In the genomic region with DNA sequence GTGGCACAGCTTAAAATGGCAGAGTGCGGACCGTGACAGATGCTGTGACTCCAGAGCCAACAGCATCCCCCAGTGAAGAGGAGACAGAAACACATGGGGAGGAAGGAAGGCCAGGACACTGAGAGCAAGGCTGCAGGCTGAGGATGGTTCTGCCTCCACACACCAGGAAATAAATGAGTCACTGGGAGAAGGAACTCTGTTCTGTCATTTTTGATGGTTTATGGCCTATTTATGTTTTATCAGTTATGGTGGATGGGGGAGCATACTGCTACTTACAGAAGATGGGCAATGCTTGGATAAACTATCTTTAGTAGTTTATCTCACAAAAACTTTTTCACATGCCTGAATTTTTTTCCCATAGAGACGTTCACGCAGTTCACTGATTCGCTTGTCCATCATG, we compare ENCODE assay signal across 28 cellular contexts. TPM values are rescaled to one million over a fixed set of nuclear protein-coding genes. Genes with fewer than 3 reads are reported as not detected.
DNase-seq lines count a peak whose midpoint lies in the region; ATAC-seq and TF ChIP-seq lines count a peak whose summit lies in the region.
"Had no signal": no experiment of that assay in that cellular context is flagged by ENCODE, and none has a peak within 500 bp of the region (broad histone marks: within the 10 kb centered on the region; RNA-seq: fewer than 3 reads in every experiment).

No MANE protein-coding gene starts in this region.

- H3K4me3 ChIP-seq in OCI-LY1 (ENCODE audit: low read depth, low read length, poor library complexity, severe bottlenecking): no peak overlapping the region
- no peak overlapping the region for H3K4me3 ChIP-seq in stomach
- H3K4me3 ChIP-seq in GM23248: no peak overlapping the region
- no peak overlapping the region for H3K4me3 ChIP-seq in gastrocnemius medialis
- H3K4me3 ChIP-seq: colonic mucosa, lower lobe of right lung, Peyer's patch, right lobe of liver had no signal

- H2AFZ ChIP-seq in OCI-LY1 (ENCODE audit: low read length) (no peak overlapping the region), GM23248 (no peak overlapping the region)

- H3K9me2 ChIP-seq in OCI-LY1 (ENCODE audit: low read depth, low read length) (no peaks in the 10 kb centered on the region), GM23248 (ENCODE audit: insufficient read depth) (no peaks in the 10 kb centered on the region)

- no peaks in the 10 kb centered on the region for H3K27me3 Mint-ChIP-seq in activated CD4-positive, alpha-beta memory T cell treated with anti-CD3 and anti-CD28 coated beads for 36 hours
- H3K27me3 Mint-ChIP-seq in activated CD4-positive, alpha-beta memory T cell treated with anti-CD3 and anti-CD28 coated beads, Interleukin-2, amount 10 ng/mL, durations not matched to agents 7 days and 5 days: no peaks in the 10 kb centered on the region
- H3K27me3 Mint-ChIP-seq: activated B cell treated with CpG ODN at 0.5 μM for 24 hours; CD4-positive, alpha-beta T cell had no signal

- no peak for TF ChIP-seq POLR2A in stomach (IDR thresholded peaks at IDR 0.05)
- TF ChIP-seq POLR2A in gastrocnemius medialis (IDR thresholded peaks at IDR 0.05): no peak

- H3F3A ChIP-seq in OCI-LY1 (ENCODE audit: insufficient read depth, low read length): no peaks in the 10 kb centered on the region; the same call in 1 of the 2 replicates
- no peaks in the 10 kb centered on the region for H3F3A ChIP-seq in GM23248 (ENCODE audit: insufficient read depth)

- H3K9me3 ChIP-seq in OCI-LY1 (ENCODE audit: low read length) (no peaks in the 10 kb centered on the region), stomach (no peaks in the 10 kb centered on the region), GM23248 (ENCODE audit: low read depth) (no peaks in the 10 kb centered on the region), gastrocnemius medialis (no peaks in the 10 kb centered on the region)
- H3K9me3 ChIP-seq: colonic mucosa, lower lobe of right lung, Peyer's patch, right lobe of liver had no signal

- no peak overlapping the region for H3K27ac Mint-ChIP-seq in activated CD4-positive, alpha-beta memory T cell treated with anti-CD3 and anti-CD28 coated beads for 36 hours
- no peak overlapping the region for H3K27ac Mint-ChIP-seq in activated CD4-positive, alpha-beta memory T cell treated with anti-CD3 and anti-CD28 coated beads, Interleukin-2, amount 10 ng/mL, durations not matched to agents 7 days and 5 days
- H3K27ac Mint-ChIP-seq: activated B cell treated with CpG ODN at 0.5 μM for 24 hours had no signal

- H4K20me1 ChIP-seq in OCI-LY1 (ENCODE audit: insufficient read depth, low read length) (no peaks in the 10 kb centered on the region), GM23248 (ENCODE audit: insufficient read depth) (no peaks in the 10 kb centered on the region)

- peak overlapping the region; percentile 64; the same call in 1 of the 2 replicates for H3K9ac ChIP-seq in OCI-LY1 (ENCODE audit: low read length)
- H3K9ac ChIP-seq in GM23248: no peak overlapping the region

- H3K4me1 Mint-ChIP-seq in activated CD4-positive, alpha-beta memory T cell treated with anti-CD3 and anti-CD28 coated beads for 36 hours (ENCODE audit: low read depth): peaks cover 8% of the 10 kb centered on the region
- H3K4me1 Mint-ChIP-seq in activated CD4-positive, alpha-beta memory T cell treated with anti-CD3 and anti-CD28 coated beads, Interleukin-2, amount 10 ng/mL, durations not matched to agents 7 days and 5 days: peaks cover 13% of the 10 kb centered on the region
- H3K4me1 Mint-ChIP-seq: activated B cell treated with CpG ODN at 0.5 μM for 24 hours had no signal

- no peaks in the 10 kb centered on the region for H3K79me2 ChIP-seq in OCI-LY1 (ENCODE audit: insufficient read depth, low read length)
- no peaks in the 10 kb centered on the region for H3K79me2 ChIP-seq in GM23248 (ENCODE audit: insufficient read depth)

- in situ Hi-C loops in GM23248 (cut with MboI) (no loop called here), gastrocnemius medialis (cut with MboI; ENCODE audit: low sequenced_read_pairs in 4 of 4) (no loop called here)

- TF ChIP-seq CTCF in OCI-LY1 (IDR thresholded peaks at IDR 0.05; ENCODE audit: low read length) (no peak), stomach (IDR thresholded peaks at IDR 0.05) (no peak), gastrocnemius medialis (IDR thresholded peaks at IDR 0.05 in 4 of 5, conservative IDR thresholded peaks at IDR 0.05 in 1 of 5) (no peak)

- peaks cover 6% of the 10 kb centered on the region for H3K36me3 Mint-ChIP-seq in activated CD4-positive, alpha-beta memory T cell treated with anti-CD3 and anti-CD28 coated beads for 36 hours
- H3K36me3 Mint-ChIP-seq in activated CD4-positive, alpha-beta memory T cell treated with anti-CD3 and anti-CD28 coated beads, Interleukin-2, amount 10 ng/mL, durations not matched to agents 7 days and 5 days (ENCODE audit: low read depth): peaks cover 2% of the 10 kb centered on the region

- intact Hi-C loops in activated CD4-positive, alpha-beta memory T cell treated with anti-CD3 and anti-CD28 coated beads for 36 hours (cut with micrococcal nuclease): no loop called here
- intact Hi-C loops in stomach (cut with DNase I; ENCODE audit: low total_unique reads) (no loop called here), gastrocnemius medialis (cut with DNase I; ENCODE audit: low total_unique reads) (no loop called here)

- H3K4me1 ChIP-seq in OCI-LY1 (ENCODE audit: insufficient read depth, low read length, severe bottlenecking) (peaks cover 24% of the 10 kb centered on the region), stomach (peaks cover 0 to 11% (median 9%) of the 10 kb centered on the region in 4 donors), GM23248 (ENCODE audit: insufficient read depth) (no peaks in the 10 kb centered on the region), gastrocnemius medialis (no peaks in the 10 kb centered on the region)
- H3K4me1 ChIP-seq: colonic mucosa, foreskin keratinocyte, lower lobe of right lung, Peyer's patch had no signal

- CTCF ChIA-PET in activated CD4-positive, alpha-beta memory T cell treated with anti-CD3 and anti-CD28 coated beads for 36 hours (lab: Charles Lee): no interaction called here
- CTCF ChIA-PET in activated CD4-positive, alpha-beta memory T cell treated with anti-CD3 and anti-CD28 coated beads, Interleukin-2, amount 10 ng/mL, durations not matched to agents 7 days and 5 days (lab: Charles Lee): no interaction called here

- POLR2A ChIA-PET in activated CD4-positive, alpha-beta memory T cell treated with anti-CD3 and anti-CD28 coated beads for 36 hours (lab: Charles Lee): no interaction called here
- POLR2A ChIA-PET in activated CD4-positive, alpha-beta memory T cell treated with anti-CD3 and anti-CD28 coated beads, Interleukin-2, amount 10 ng/mL, durations not matched to agents 7 days and 5 days (lab: Charles Lee): no interaction called here

- DNase-seq in activated CD4-positive, alpha-beta memory T cell treated with anti-CD3 and anti-CD28 coated beads for 36 hours: peak; percentile 3
- no peak for DNase-seq in activated CD4-positive, alpha-beta memory T cell treated with anti-CD3 and anti-CD28 coated beads, Interleukin-2, amount 10 ng/mL, durations not matched to agents 7 days and 5 days
- peak; percentile 24 for DNase-seq in dermis blood vessel endothelial cell
- peak; percentile 8 for DNase-seq in stomach
- DNase-seq in nucleus accumbens (lab: John Stamatoyannopoulos, UW): no peak
- no peak for DNase-seq in GM23248
- DNase-seq in gastrocnemius medialis: no peak
- DNase-seq: activated B cell treated with CpG ODN at 0.5 μM for 24 hours; activated CD4-positive, alpha-beta T cell treated with anti-CD3 and anti-CD28 coated beads, Interleukin-2, amount 50 U/mL, for 1 hour; activated CD8-positive, alpha-beta memory T cell treated with anti-CD3 and anti-CD28 coated beads, Interleukin-2, amount 50 U/mL, for 4 hours; activated effector memory CD4-positive, alpha-beta T cell treated with anti-CD3 and anti-CD28 coated beads, Interleukin-2, amount 50 U/mL, for 16 hours; AML-193; amniotic stem cell; CD4-positive, alpha-beta T cell; colonic mucosa; foreskin keratinocyte; IMR-90; kidney glomerular epithelial cell; lower lobe of right lung; NCI-H2029; NCI-H526 treated with DMSO at 0.1 percent for 48 hours; Peyer's patch; right lobe of liver; SHP77 treated with DMSO at 0.1 percent for 48 hours; stimulated activated CD4-positive, alpha-beta T cell treated with anti-CD3 and anti-CD28 coated beads, Interleukin-12 subunit alpha, Interleukin-12 subunit beta, amount 100 ng/mL, for 4 hours; stimulated activated CD4-positive, alpha-beta T cell treated with anti-CD3 and anti-CD28 coated beads, Interleukin-4, amount 100 ng/mL, for 1 hour had no signal

- ATAC-seq in gastrocnemius medialis: no peak
- ATAC-seq: esophagus mucosa, foreskin keratinocyte, lower lobe of right lung, right lobe of liver had no signal

- no peak overlapping the region for H3K4me3 Mint-ChIP-seq in activated CD4-positive, alpha-beta memory T cell treated with anti-CD3 and anti-CD28 coated beads for 36 hours
- H3K4me3 Mint-ChIP-seq in activated CD4-positive, alpha-beta memory T cell treated with anti-CD3 and anti-CD28 coated beads, Interleukin-2, amount 10 ng/mL, durations not matched to agents 7 days and 5 days: no peak overlapping the region
- H3K4me3 Mint-ChIP-seq: activated B cell treated with CpG ODN at 0.5 μM for 24 hours; CD4-positive, alpha-beta T cell had no signal

- H3K27ac ChIP-seq in OCI-LY1 (ENCODE audit: low read depth, low read length, poor library complexity, severe bottlenecking) (peak overlapping the region; percentile 76), stomach (no peak overlapping the region), GM23248 (no peak overlapping the region), gastrocnemius medialis (no peak overlapping the region)
- H3K27ac ChIP-seq: colonic mucosa, foreskin keratinocyte, lower lobe of right lung, Peyer's patch, right lobe of liver had no signal

- TF ChIP-seq EP300 in stomach (IDR thresholded peaks at IDR 0.05): no peak

- H3K4me2 ChIP-seq in OCI-LY1 (ENCODE audit: low read length): 0 out of 2 replicates have a peak overlapping the region, but pooled peaks have one; percentile 56
- no peak overlapping the region for H3K4me2 ChIP-seq in GM23248 (ENCODE audit: unreplicated experiment)

- peaks cover 4% of the 10 kb centered on the region; the same call in 1 of the 2 replicates for H3K36me3 ChIP-seq in OCI-LY1 (ENCODE audit: insufficient read depth, low read length)
- peaks cover 22 to 94% (median 88%) of the 10 kb centered on the region in 4 donors for H3K36me3 ChIP-seq in stomach
- 0 out of 2 replicates have a peak, but pooled peaks cover 6% of the 10 kb centered on the region for H3K36me3 ChIP-seq in GM23248 (ENCODE audit: low read depth)
- peaks cover 0 to 15% of the 10 kb centered on the region in 2 donors for H3K36me3 ChIP-seq in gastrocnemius medialis
- H3K36me3 ChIP-seq: colonic mucosa had no signal

- WGBS in stomach, 5 donors: 86 to 96% (median 91%) methylated on average over 5 of the region's 5 CpGs
- WGBS in GM23248 (ENCODE audit: low coverage in 1 of 2, low lambda C conversion rate in 2 of 2, missing lambda C conversion rate in 2 of 2), 2 experiments: 96 to 99% methylated on average over 5 of the region's 5 CpGs

- H3K9me3 Mint-ChIP-seq in activated CD4-positive, alpha-beta memory T cell treated with anti-CD3 and anti-CD28 coated beads for 36 hours: no peaks in the 10 kb centered on the region
- no peaks in the 10 kb centered on the region for H3K9me3 Mint-ChIP-seq in activated CD4-positive, alpha-beta memory T cell treated with anti-CD3 and anti-CD28 coated beads, Interleukin-2, amount 10 ng/mL, durations not matched to agents 7 days and 5 days
- H3K9me3 Mint-ChIP-seq: activated B cell treated with CpG ODN at 0.5 μM for 24 hours; CD4-positive, alpha-beta T cell had no signal

- H3K27me3 ChIP-seq in OCI-LY1 (ENCODE audit: insufficient read depth, low read length) (no peaks in the 10 kb centered on the region), stomach (no peaks in the 10 kb centered on the region), GM23248 (replicated peaks; ENCODE audit: insufficient read depth) (no peaks in the 10 kb centered on the region), gastrocnemius medialis (no peaks in the 10 kb centered on the region)
- H3K27me3 ChIP-seq: colonic mucosa, foreskin keratinocyte, Peyer's patch, right lobe of liver had no signal

RNA-seq across cellular contexts. Expression of a gene that starts 33.8 kb away (rescaled TPM):
- total RNA-seq in activated CD4-positive, alpha-beta memory T cell treated with anti-CD3 and anti-CD28 coated beads for 36 hours: 10 to 100 TPM; 14.9 to 15.9 TPM
- 10 to 100 TPM; 17.4 to 17.8 TPM for total RNA-seq in activated CD4-positive, alpha-beta memory T cell treated with anti-CD3 and anti-CD28 coated beads, Interleukin-2, amount 10 ng/mL, durations not matched to agents 7 days and 5 days
- total RNA-seq in dermis blood vessel endothelial cell: 108 and 138 TPM in 2 replicates
- 100 to 1,000 TPM in 2 of 5 donors, 10 to 100 TPM in 3; 28.0 to 150 (median 64.8) TPM for total RNA-seq in stomach
- polyA plus RNA-seq in stomach: 10 to 100 TPM; 51.9 to 95.5 (median 81.0) TPM
- total RNA-seq in GM23248 (2014; rRNA removed; shearing (Covaris generic)): 60.3 and 77.4 TPM in 2 replicates
- 112 and 120 TPM in 2 replicates for polyA plus RNA-seq in GM23248 (2016; fragmentation: Nextera tagmentation; extraction: Ambion mirVana)
- total RNA-seq in gastrocnemius medialis: 10 to 100 TPM; 16.2 to 25.8 (median 20.2) TPM

RNA-seq across cellular contexts. Expression of a gene that starts 34.2 kb away (rescaled TPM):
- total RNA-seq in activated CD4-positive, alpha-beta memory T cell treated with anti-CD3 and anti-CD28 coated beads for 36 hours: 10 to 100 TPM; 41.9 to 48.5 TPM
- 10 to 100 TPM; 35.9 to 39.6 TPM for total RNA-seq in activated CD4-positive, alpha-beta memory T cell treated with anti-CD3 and anti-CD28 coated beads, Interleukin-2, amount 10 ng/mL, durations not matched to agents 7 days and 5 days
- total RNA-seq in dermis blood vessel endothelial cell (18.2 and 26.9 TPM in 2 replicates), stomach (10 to 100 TPM in 2 of 5 donors, 1 to 10 TPM in 3; 2.6 to 70.1 (median 7.0) TPM), gastrocnemius medialis (10 to 100 TPM in 1 of 4 donors, 1 to 10 TPM in 3; 1.3 to 26.5 (median 3.0) TPM)
- polyA plus RNA-seq in stomach (1 to 10 TPM; 3.5 to 6.2 (median 3.8) TPM), GM23248 (2016; fragmentation: Nextera tagmentation; extraction: Ambion mirVana) (4.0 and 4.9 TPM in 2 replicates)
- 19.1 and 20.3 TPM in 2 replicates for total RNA-seq in GM23248 (2014; rRNA removed; shearing (Covaris generic))

Comparison
In these comparisons a context has a peak if more than half of its experiments do, and no peak if none do; other contexts are left out.
1. DNase-seq: peak in activated CD4-positive, alpha-beta memory T cell treated with anti-CD3 and anti-CD28 coated beads for 36 hours (single experiment), dermis blood vessel endothelial cell (single experiment) and stomach (single experiment); none in activated CD4-positive, alpha-beta memory T cell treated with anti-CD3 and anti-CD28 coated beads, Interleukin-2, amount 10 ng/mL, durations not matched to agents 7 days and 5 days (single experiment), nucleus accumbens (0 of 56), GM23248 (single experiment) and gastrocnemius medialis (0 of 2).